ENCODE assay signal across 29 cellular contexts in genomic region chr7:92735707-92736106, GRCh38.
DNase-seq lines count a peak whose midpoint lies in the region; ATAC-seq and TF ChIP-seq lines count a peak whose summit lies in the region.
"Had no signal": no experiment of that assay in that cellular context is flagged by ENCODE, and none has a peak within 500 bp of the region (broad histone marks: within the 10 kb centered on the region; RNA-seq: fewer than 3 reads in every experiment).

No MANE protein-coding gene starts in this region.

- POLR2A ChIA-PET in BJ (lab: Charles Lee) = interaction anchor here (0.8 kb wide), 1 partner anchor 37 kb away, joined by 5 read pairs; no protein-coding TSS in a partner anchor
- POLR2A ChIA-PET in activated CD4-positive, alpha-beta T cell treated with anti-CD3 and anti-CD28 coated beads, Interleukin-2, amount 10 ng/mL, durations not matched to agents 7 days and 5 days (lab: Charles Lee) = no interaction called here

- WGBS in right lobe of liver (ENCODE audit: insufficient coverage, low coverage, low lambda C conversion rate, missing lambda C conversion rate) = 85% methylated on average over 3 of the region's 3 CpGs

- DNase-seq in BJ (ENCODE audit: low read depth) (peak; percentile 36), astrocyte of the cerebellum (ENCODE audit: low read depth) (peak; percentile 66), foreskin fibroblast (peak; percentile 45 to 62), nucleus accumbens (lab: John Stamatoyannopoulos, UW) (no peak), right lobe of liver (no peak)
- no peak for DNase-seq in activated CD4-positive, alpha-beta T cell treated with anti-CD3 and anti-CD28 coated beads, Interleukin-2, amount 10 ng/mL, durations not matched to agents 7 days and 5 days
- DNase-seq: activated CD4-positive, CD25-positive, alpha-beta regulatory T cell treated with anti-CD3 and anti-CD28 coated beads, Interleukin-2, amount 50 U/mL, for 72 hours; activated naive CD4-positive, alpha-beta T cell treated with Interleukin-2 at 50 U/mL for 16 hours; activated T-cell treated with anti-CD3 and anti-CD28 coated beads, Interleukin-2, amount 50 U/mL, for 24 hours; amygdala; C1 segment of cervical spinal cord; Caco-2; central memory CD4-positive, alpha-beta T cell; dorsolateral prefrontal cortex; KBM-7; kidney; natural killer cell; NCI-H1694; NCI-H2171; NCI-H524; NK-92 treated with Interleukin-12 subunit alpha and Interleukin-12 subunit beta, amount 100 ng/mL, for 24 hours; stimulated activated CD4-positive, alpha-beta T cell treated with anti-CD3 and anti-CD28 coated beads, Interleukin-4, amount 100 ng/mL, for 1 hour; stimulated activated naive CD4-positive, alpha-beta T cell; T-cell had no signal

- TF ChIP-seq POLR2A in right lobe of liver (IDR thresholded peaks at IDR 0.05) = no peak

- in situ Hi-C loops in astrocyte of the cerebellum (cut with HindIII; ENCODE audit: low sequenced_read_pairs) = no loop called here

- no peak overlapping the region for H3K27ac Mint-ChIP-seq in activated CD4-positive, alpha-beta T cell treated with anti-CD3 and anti-CD28 coated beads, Interleukin-2, amount 10 ng/mL, durations not matched to agents 7 days and 5 days
- H3K27ac Mint-ChIP-seq: activated T-cell treated with anti-CD3 and anti-CD28 coated beads, Interleukin-2, amount 50 U/mL, for 24 hours; natural killer cell; T-cell had no signal

- H3K4me1 ChIP-seq in right lobe of liver = no peaks in the 10 kb centered on the region

- H3K27me3 ChIP-seq in BJ (ENCODE audit: control insufficient read depth, insufficient read depth, low read length) (no peaks in the 10 kb centered on the region), right lobe of liver (no peaks in the 10 kb centered on the region)
- H3K27me3 ChIP-seq: dorsolateral prefrontal cortex, gastroesophageal sphincter had no signal

- H3K4me3 ChIP-seq in BJ (ENCODE audit: low read depth, low read length) = no peak overlapping the region
- no peak overlapping the region for H3K4me3 ChIP-seq in astrocyte of the cerebellum (ENCODE audit: low read depth, low read length)
- no peak overlapping the region for H3K4me3 ChIP-seq in foreskin fibroblast (ENCODE audit: low read depth in 1 of 2, low read length in 2 of 2)
- no peak overlapping the region for H3K4me3 ChIP-seq in right lobe of liver
- H3K4me3 ChIP-seq: dorsolateral prefrontal cortex, gastroesophageal sphincter, thoracic aorta had no signal

- H3K9me3 ChIP-seq in KOPT-K1 (ENCODE audit: insufficient read depth, low read length, poor library complexity, severe bottlenecking) (no peaks in the 10 kb centered on the region), right lobe of liver (no peaks in the 10 kb centered on the region)
- H3K9me3 ChIP-seq: Caco-2, gastroesophageal sphincter, thoracic aorta had no signal

- H3K4me3 Mint-ChIP-seq in activated CD4-positive, alpha-beta T cell treated with anti-CD3 and anti-CD28 coated beads, Interleukin-2, amount 10 ng/mL, durations not matched to agents 7 days and 5 days = no peak overlapping the region
- H3K4me3 Mint-ChIP-seq: activated T-cell treated with anti-CD3 and anti-CD28 coated beads, Interleukin-2, amount 50 U/mL, for 24 hours; natural killer cell; T-cell had no signal

- H3K36me3 ChIP-seq in BJ (ENCODE audit: control insufficient read depth, insufficient read depth, low read length) (no peaks in the 10 kb centered on the region), KOPT-K1 (ENCODE audit: insufficient read depth, low read length) (peaks cover 98% of the 10 kb centered on the region), right lobe of liver (no peaks in the 10 kb centered on the region)
- H3K36me3 ChIP-seq: gastroesophageal sphincter, thoracic aorta had no signal

- H3K4me1 Mint-ChIP-seq in activated CD4-positive, alpha-beta T cell treated with anti-CD3 and anti-CD28 coated beads, Interleukin-2, amount 10 ng/mL, durations not matched to agents 7 days and 5 days = peaks cover 64% of the 10 kb centered on the region

- CTCF ChIA-PET in BJ (lab: Yijun Ruan, JAX) = interaction anchor here (1.0 to 1.6 kb wide), 2 partner anchors 8 kb away, joined by 3 to 4 read pairs; no protein-coding TSS in a partner anchor
- CTCF ChIA-PET in activated CD4-positive, alpha-beta T cell treated with anti-CD3 and anti-CD28 coated beads, Interleukin-2, amount 10 ng/mL, durations not matched to agents 7 days and 5 days (lab: Charles Lee) = interaction anchor here (1.0 to 1.5 kb wide), 3 partner anchors 24 to 60 kb away, joined by 3 to 5 read pairs (median 4); no protein-coding TSS in a partner anchor

- ATAC-seq in HG02938 (IDR thresholded peaks at IDR 0.05; ENCODE audit: unreplicated experiment) (no peak), right lobe of liver (no peak)
- ATAC-seq: gastroesophageal sphincter, natural killer cell, Panc1, T-cell had no signal

- intact Hi-C loops in right lobe of liver (cut with DNase I) = no loop called here

- H3K27me3 Mint-ChIP-seq in activated CD4-positive, alpha-beta T cell treated with anti-CD3 and anti-CD28 coated beads, Interleukin-2, amount 10 ng/mL, durations not matched to agents 7 days and 5 days = no peaks in the 10 kb centered on the region
- H3K27me3 Mint-ChIP-seq: activated T-cell treated with anti-CD3 and anti-CD28 coated beads, Interleukin-2, amount 50 U/mL, for 24 hours; T-cell had no signal

- peaks cover 15% of the 10 kb centered on the region for H3K9me3 Mint-ChIP-seq in activated CD4-positive, alpha-beta T cell treated with anti-CD3 and anti-CD28 coated beads, Interleukin-2, amount 10 ng/mL, durations not matched to agents 7 days and 5 days
- H3K9me3 Mint-ChIP-seq: natural killer cell, T-cell had no signal

- TF ChIP-seq CTCF in BJ (IDR thresholded peaks at IDR 0.05; ENCODE audit: insufficient read depth, low read depth, low read length) = no peak
- TF ChIP-seq CTCF in astrocyte of the cerebellum (IDR thresholded peaks at IDR 0.05; ENCODE audit: low read depth, low read length, missing control alignments) = no peak
- no peak for TF ChIP-seq CTCF in foreskin fibroblast (IDR thresholded peaks at IDR 0.05; ENCODE audit: low read depth, low read length)
- TF ChIP-seq CTCF in right lobe of liver (IDR thresholded peaks at IDR 0.05) = no peak

- H3K27ac ChIP-seq in KOPT-K1 (ENCODE audit: low read depth, low read length, poor library complexity, severe bottlenecking) = peak overlapping the region; percentile 20
- no peak overlapping the region for H3K27ac ChIP-seq in right lobe of liver
- H3K27ac ChIP-seq: dorsolateral prefrontal cortex, gastroesophageal sphincter, thoracic aorta had no signal

- peaks cover 66% of the 10 kb centered on the region for H3K36me3 Mint-ChIP-seq in activated CD4-positive, alpha-beta T cell treated with anti-CD3 and anti-CD28 coated beads, Interleukin-2, amount 10 ng/mL, durations not matched to agents 7 days and 5 days (ENCODE audit: low read depth)
- H3K36me3 Mint-ChIP-seq: natural killer cell had no signal

Comparison
In these comparisons a context has a peak if more than half of its experiments do, and no peak if none do; other contexts are left out.
1. DNase-seq: peak in BJ (single experiment), astrocyte of the cerebellum (single experiment) and foreskin fibroblast (2 of 2); none in nucleus accumbens (0 of 56), activated CD4-positive, alpha-beta T cell treated with anti-CD3 and anti-CD28 coated beads, Interleukin-2, amount 10 ng/mL, durations not matched to agents 7 days and 5 days (single experiment) and right lobe of liver (0 of 3).